ENCODE assay signal across 32 cellular contexts in the genomic region with DNA sequence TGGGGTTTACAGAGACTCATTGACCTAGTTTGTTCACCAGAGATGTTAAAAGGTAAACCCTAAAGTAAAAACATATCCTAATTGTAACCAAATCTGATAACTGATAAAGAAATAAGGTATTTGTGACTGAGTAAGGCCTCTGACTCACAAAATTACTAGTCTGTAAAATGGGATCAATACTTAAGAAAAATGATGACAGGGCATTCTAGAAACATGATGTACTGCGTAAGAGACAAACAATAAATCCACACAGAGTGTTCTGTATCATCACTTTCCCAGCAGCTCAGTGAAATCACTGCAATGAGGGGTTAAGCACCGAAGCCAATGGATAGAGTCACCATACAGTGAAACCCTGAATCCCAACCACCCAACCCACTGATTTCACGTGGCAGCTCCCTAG.
"Had no signal": no experiment of that assay in that cellular context is flagged by ENCODE, and none has a peak within 500 bp of the region (broad histone marks: within the 10 kb centered on the region; RNA-seq: fewer than 3 reads in every experiment).

No MANE protein-coding gene starts in this region.

- DNase-seq: activated B cell treated with CpG ODN at 0.5 μM for 24 hours; activated CD4-positive, alpha-beta T cell treated with anti-CD3 and anti-CD28 coated beads for 48 hours; activated CD4-positive, alpha-beta T cell treated with anti-CD3 and anti-CD28 coated beads, Interleukin-2, amount 50 U/mL, for 1 hour; activated CD4-positive, alpha-beta T cell treated with anti-CD3 and anti-CD28 coated beads, Interleukin-2, amount 50 U/mL, for 48 hours; activated CD8-positive, alpha-beta memory T cell treated with anti-CD3 and anti-CD28 coated beads for 24 hours; activated CD8-positive, alpha-beta T cell treated with anti-CD3 and anti-CD28 coated beads for 36 hours; activated effector memory CD4-positive, alpha-beta T cell treated with Interleukin-2 at 50 U/mL for 16 hours; activated gamma-delta T cell treated with Interleukin-2 at 50 U/mL for 16 hours; activated naive CD4-positive, alpha-beta T cell treated with Interleukin-2 at 50 U/mL for 16 hours; activated naive CD8-positive, alpha-beta T cell treated with anti-CD3 and anti-CD28 coated beads for 36 hours; activated naive CD8-positive, alpha-beta T cell treated with anti-CD3 and anti-CD28 coated beads, Interleukin-2, amount 50 U/mL, for 24 hours; activated T-cell treated with anti-CD3 and anti-CD28 coated beads, Interleukin-2, amount 50 U/mL, for 4 hours; adrenal gland; aorta; body of pancreas; cortex of kidney; effector CD4-positive, alpha-beta T cell; effector memory CD8-positive, alpha-beta T cell; erythroblast; gastrocnemius medialis; glutamatergic neuron; T-helper 1 cell; T-helper 17 cell; T1000; WERI-Rb-1 had no signal

- H3K4me3 ChIP-seq: adrenal gland, body of pancreas, esophagus muscularis mucosa, gastrocnemius medialis had no signal

- ATAC-seq: activated CD4-positive, CD25-positive, alpha-beta regulatory T cell treated with anti-CD3 and anti-CD28 coated beads, Interleukin-2, amount 50 U/mL, for 24 hours; activated CD8-positive, alpha-beta T cell treated with anti-CD3 and anti-CD28 coated beads for 36 hours; activated naive CD8-positive, alpha-beta T cell treated with anti-CD3 and anti-CD28 coated beads, Interleukin-2, amount 50 U/mL, for 24 hours; activated T-helper 17 cell treated with anti-CD3 and anti-CD28 coated beads, Interleukin-2, amount 50 U/mL, for 72 hours; body of pancreas; effector memory CD8-positive, alpha-beta T cell; gastrocnemius medialis; T-helper 17 cell had no signal

- H3K9me3 Mint-ChIP-seq: activated B cell treated with CpG ODN at 0.5 μM for 24 hours; activated CD8-positive, alpha-beta T cell treated with anti-CD3 and anti-CD28 coated beads for 36 hours; activated naive CD4-positive, alpha-beta T cell treated with anti-CD3 and anti-CD28 coated beads, Interleukin-2, amount 50 U/mL, for 24 hours; activated naive CD8-positive, alpha-beta T cell treated with anti-CD3 and anti-CD28 coated beads for 36 hours; activated naive CD8-positive, alpha-beta T cell treated with anti-CD3 and anti-CD28 coated beads, Interleukin-2, amount 50 U/mL, for 24 hours; activated T-cell treated with anti-CD3 and anti-CD28 coated beads, Interleukin-2, amount 50 U/mL, for 4 hours; activated T-helper 17 cell treated with anti-CD3 and anti-CD28 coated beads, Interleukin-2, amount 50 U/mL, for 72 hours; effector memory CD8-positive, alpha-beta T cell had no signal

- H3K27me3 ChIP-seq: adrenal gland, body of pancreas, esophagus muscularis mucosa, foreskin keratinocyte, gastrocnemius medialis had no signal

- H3K4me1 Mint-ChIP-seq: activated B cell treated with CpG ODN at 0.5 μM for 24 hours; activated naive CD4-positive, alpha-beta T cell treated with anti-CD3 and anti-CD28 coated beads, Interleukin-2, amount 50 U/mL, for 24 hours had no signal

- FAIRE-seq: colon had no signal

- H3K27ac Mint-ChIP-seq: activated B cell treated with CpG ODN at 0.5 μM for 24 hours; activated CD8-positive, alpha-beta T cell treated with anti-CD3 and anti-CD28 coated beads for 36 hours; activated naive CD4-positive, alpha-beta T cell treated with anti-CD3 and anti-CD28 coated beads, Interleukin-2, amount 50 U/mL, for 24 hours; activated naive CD8-positive, alpha-beta T cell treated with anti-CD3 and anti-CD28 coated beads for 36 hours; activated naive CD8-positive, alpha-beta T cell treated with anti-CD3 and anti-CD28 coated beads, Interleukin-2, amount 50 U/mL, for 24 hours; effector memory CD8-positive, alpha-beta T cell; T-helper 17 cell; T-helper 2 cell treated with Interferon-gamma antibody and Interleukin-4, amounts not matched to agents 5 μg/mL and 100 μg/mL, for 36 hours had no signal

- H3K4me3 Mint-ChIP-seq: activated B cell treated with CpG ODN at 0.5 μM for 24 hours; activated CD8-positive, alpha-beta T cell treated with anti-CD3 and anti-CD28 coated beads for 36 hours; activated naive CD4-positive, alpha-beta T cell treated with anti-CD3 and anti-CD28 coated beads, Interleukin-2, amount 50 U/mL, for 24 hours; activated naive CD8-positive, alpha-beta T cell treated with anti-CD3 and anti-CD28 coated beads for 36 hours; activated naive CD8-positive, alpha-beta T cell treated with anti-CD3 and anti-CD28 coated beads, Interleukin-2, amount 50 U/mL, for 24 hours; activated T-cell treated with anti-CD3 and anti-CD28 coated beads, Interleukin-2, amount 50 U/mL, for 4 hours; activated T-helper 17 cell treated with anti-CD3 and anti-CD28 coated beads, Interleukin-2, amount 50 U/mL, for 72 hours; effector memory CD8-positive, alpha-beta T cell; T-helper 17 cell; T-helper 2 cell treated with Interferon-gamma antibody and Interleukin-4, amounts not matched to agents 5 μg/mL and 100 μg/mL, for 36 hours had no signal

- H3K9me3 ChIP-seq: adrenal gland, body of pancreas, esophagus muscularis mucosa, gastrocnemius medialis had no signal

- H3K4me1 ChIP-seq: adrenal gland, body of pancreas, foreskin keratinocyte, gastrocnemius medialis had no signal

- H3K27ac ChIP-seq: adrenal gland, body of pancreas, foreskin keratinocyte, gastrocnemius medialis, WERI-Rb-1 had no signal
